In genomic region chr12:75041481-75041880, GRCh38 we compare ENCODE assay signal across 16 cellular contexts.
"Had no signal": no experiment of that assay in that cellular context is flagged by ENCODE, and none has a peak within 500 bp of the region (broad histone marks: within the 10 kb centered on the region; RNA-seq: fewer than 3 reads in every experiment).

No MANE protein-coding gene starts in this region.

- H3K27me3 ChIP-seq: SJSA1 had no signal

- H3K9me3 ChIP-seq: SJSA1 had no signal

- H3K27ac ChIP-seq: SJSA1 had no signal

- ATAC-seq: activated T-cell treated with anti-CD3 and anti-CD28 coated beads, Interleukin-2, amount 50 U/mL, for 4 hours had no signal

- H3K36me3 ChIP-seq: SJSA1 had no signal

- DNase-seq: activated CD4-positive, alpha-beta memory T cell treated with anti-CD3 and anti-CD28 coated beads for 36 hours; activated CD4-positive, alpha-beta T cell treated with anti-CD3 and anti-CD28 coated beads, Interleukin-2, amount 10 ng/mL, durations not matched to agents 7 days and 5 days; activated CD4-positive, CD25-positive, alpha-beta regulatory T cell; activated CD8-positive, alpha-beta memory T cell treated with anti-CD3 and anti-CD28 coated beads for 24 hours; activated effector memory CD4-positive, alpha-beta T cell treated with anti-CD3 and anti-CD28 coated beads, Interleukin-2, amount 50 U/mL, for 16 hours; activated naive CD4-positive, alpha-beta T cell treated with anti-CD3 and anti-CD28 coated beads for 36 hours; activated T-cell treated with anti-CD3 and anti-CD28 coated beads, Interleukin-2, amount 50 U/mL, for 4 hours; amygdala; MM.1S; NCI-H1105; NCI-H146; NCI-H2029; NCI-H226; NCI-H526; SHP77 had no signal

- H3K4me1 ChIP-seq: SJSA1 had no signal

- H3K4me3 ChIP-seq: SJSA1 had no signal
